14 cellular contexts compared by ENCODE assay signal in genomic region chr1:70061229-70061628, GRCh38.
DNase-seq lines count a peak whose midpoint lies in the region; ATAC-seq lines count a peak whose summit lies in the region.
"Had no signal": no experiment of that assay in that cellular context is flagged by ENCODE, and none has a peak within 500 bp of the region (broad histone marks: within the 10 kb centered on the region; RNA-seq: fewer than 3 reads in every experiment).

No MANE protein-coding gene starts in this region.

- DNase-seq in G401 (ENCODE audit: low spot score): peak; percentile 20
- DNase-seq in caudate nucleus (lab: John Stamatoyannopoulos, UW): peak in 6 of 61 donors; percentile 1 to 12 (median 6)
- peak; percentile 4 for DNase-seq in left kidney (ENCODE audit: low read depth, low spot score)
- DNase-seq in NCI-H69 (lab: John Stamatoyannopoulos, UW): no peak
- DNase-seq in NCI-H2029 treated with DMSO at 0.1 percent for 48 hours (lab: John Stamatoyannopoulos, UW): no peak
- DNase-seq in iPS-NIHi11 (ENCODE audit: low spot score): no peak
- DNase-seq: ACHN; CD4-positive, alpha-beta T cell; DMS79; GOT3; H9 had no signal

- no peaks in the 10 kb centered on the region for H3K27me3 ChIP-seq in neuron (ENCODE audit: insufficient read depth, low read length)

- ATAC-seq in GM18858 (IDR thresholded peaks at IDR 0.05; ENCODE audit: unreplicated experiment): no peak

- H3K4me1 ChIP-seq in neuron (ENCODE audit: insufficient read depth, low read length): peaks cover 9% of the 10 kb centered on the region

- H3K36me3 ChIP-seq in neuron (ENCODE audit: insufficient read depth, low read length): no peaks in the 10 kb centered on the region

- H3K9me3 ChIP-seq in neuron (ENCODE audit: low read length): no peaks in the 10 kb centered on the region

- in situ Hi-C loops in G401 (cut with HindIII; ENCODE audit: low sequenced_read_pairs): no loop called here

- no peak overlapping the region for H3K4me3 ChIP-seq in neuron (ENCODE audit: low read length)

- H3K27ac ChIP-seq in caudate nucleus (ENCODE audit: low read depth, low read length): peak overlapping the region; percentile 14
- H3K27ac ChIP-seq: HL-60 had no signal

- H2AFZ ChIP-seq in neuron (ENCODE audit: low read depth, low read length): peak overlapping the region; percentile 17

Comparison
In these comparisons a context has a peak if more than half of its experiments do, and no peak if none do; other contexts are left out.
1. DNase-seq: peak in G401 (single experiment) and left kidney (single experiment); none in NCI-H69 (single experiment), NCI-H2029 treated with DMSO at 0.1 percent for 48 hours (single experiment) and iPS-NIHi11 (single experiment).